Comparison of ENCODE assay signal across 9 cellular contexts in the genomic region with DNA sequence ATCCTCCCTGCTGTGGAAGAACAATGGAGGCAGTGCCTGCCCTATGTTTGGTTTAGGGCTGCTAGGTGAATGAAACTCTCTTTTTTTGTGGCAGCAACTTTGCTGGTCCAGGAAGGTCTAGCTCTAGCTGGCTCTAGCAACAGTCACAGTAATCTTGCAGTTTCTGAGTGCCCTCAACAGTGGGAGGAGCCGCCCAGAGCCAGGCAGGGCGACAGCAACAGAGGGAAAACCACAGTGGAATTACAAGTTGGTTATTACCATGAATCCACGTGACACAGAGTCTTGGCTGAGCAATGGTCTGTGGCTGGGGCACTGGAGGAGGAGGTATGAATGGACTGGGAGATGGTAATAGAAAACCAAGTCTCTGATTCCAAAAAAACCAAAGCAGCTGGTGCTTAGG. TPM values are rescaled to one million over a fixed set of nuclear protein-coding genes. Genes with fewer than 3 reads are reported as not detected.
DNase-seq lines count a peak whose midpoint lies in the region; ATAC-seq and TF ChIP-seq lines count a peak whose summit lies in the region.
"Had no signal": no experiment of that assay in that cellular context is flagged by ENCODE, and none has a peak within 500 bp of the region (broad histone marks: within the 10 kb centered on the region; RNA-seq: fewer than 3 reads in every experiment).

No MANE protein-coding gene starts in this region.

- peak; percentile 71 for DNase-seq in GM04504 (ENCODE audit: low read depth)
- peak; percentile 80 for DNase-seq in HK-2 (ENCODE audit: unreplicated experiment)
- DNase-seq in epithelial cell of proximal tubule (ENCODE audit: low read depth), result peak; percentile 67
- no peak for DNase-seq in iPS-NIHi7 (ENCODE audit: extremely low spot score)

- peak overlapping the region; percentile 80 for H3K27ac ChIP-seq in SU-DHL-6 (ENCODE audit: low read depth, low read length)

- H3K4me2 ChIP-seq in SU-DHL-6 (ENCODE audit: low read depth, low read length, poor library complexity, severe bottlenecking), result peak overlapping the region; percentile 40

- H3K4me1 Mint-ChIP-seq in nephron, result peaks cover 32% of the 10 kb centered on the region

- peaks cover 13% of the 10 kb centered on the region; the same call in 1 of the 2 replicates for H4K20me1 ChIP-seq in SU-DHL-6 (ENCODE audit: low read depth, low read length)

- no peak overlapping the region for H3K4me3 ChIP-seq in SU-DHL-6 (ENCODE audit: insufficient read depth, low read length, poor library complexity, severe bottlenecking)
- no peak overlapping the region for H3K4me3 ChIP-seq in epithelial cell of proximal tubule (ENCODE audit: low read depth, low read length)

- peaks cover 54% of the 10 kb centered on the region for H3K79me2 ChIP-seq in SU-DHL-6 (ENCODE audit: insufficient read depth, low read length)

- no peaks in the 10 kb centered on the region for H3K9me3 ChIP-seq in SU-DHL-6 (ENCODE audit: insufficient read depth, low read length)

- H3K9me3 Mint-ChIP-seq in nephron, result no peaks in the 10 kb centered on the region

- TF ChIP-seq CTCF in SU-DHL-6 (IDR thresholded peaks at IDR 0.05; ENCODE audit: insufficient read depth, low read length, poor library complexity, severe bottlenecking), result no peak
- no peak for TF ChIP-seq CTCF in epithelial cell of proximal tubule (conservative IDR thresholded peaks at IDR 0.05; ENCODE audit: low read depth, low read length)
- no peak for TF ChIP-seq CTCF in nephron (IDR thresholded peaks at IDR 0.05; ENCODE audit: unreplicated experiment in 3 of 3)

- H3K36me3 Mint-ChIP-seq in nephron (ENCODE audit: low read depth), result peaks cover 44% of the 10 kb centered on the region

- no peak overlapping the region for H2AFZ ChIP-seq in SU-DHL-6 (ENCODE audit: low read depth, low read length, severe bottlenecking)

- H3K27me3 Mint-ChIP-seq in nephron (ENCODE audit: low read depth), result no peaks in the 10 kb centered on the region

- H3K27me3 ChIP-seq in SU-DHL-6 (ENCODE audit: low read length), result no peaks in the 10 kb centered on the region

- ATAC-seq in HG02571 (IDR thresholded peaks at IDR 0.05; ENCODE audit: unreplicated experiment) (no peak), GM18520 (IDR thresholded peaks at IDR 0.05; ENCODE audit: unreplicated experiment) (no peak)

- peak overlapping the region; percentile 40 to 90 (median 88) for H3K27ac Mint-ChIP-seq in nephron

- H3K9me2 ChIP-seq in SU-DHL-6 (replicated peaks; ENCODE audit: insufficient read depth, low read length), result no peaks in the 10 kb centered on the region

- H3F3A ChIP-seq in SU-DHL-6 (ENCODE audit: insufficient read depth), result peaks cover 24% of the 10 kb centered on the region

- H3K36me3 ChIP-seq in SU-DHL-6 (ENCODE audit: low read length), result no peaks in the 10 kb centered on the region

- H3K4me3 Mint-ChIP-seq in nephron, result peak overlapping the region in 2 of 3 experiments; percentile 3 to 40

- H3K9ac ChIP-seq in SU-DHL-6 (ENCODE audit: low read length), result peak overlapping the region; percentile 29

RNA-seq across cellular contexts. Expression of gene HSPB9, which starts 10.3 kb away (rescaled TPM):
- total RNA-seq in epithelial cell of proximal tubule, result not detected in 2 replicates
- total RNA-seq: T-helper 2 cell treated with Interferon-gamma antibody and Interleukin-4, amounts not matched to agents 100 ng/mL and 5 ng/mL, for 36 hours had no signal

RNA-seq across cellular contexts. Expression of gene KAT2A, which starts 11.8 kb away (rescaled TPM):
- total RNA-seq in epithelial cell of proximal tubule, result 13.1 and 18.6 TPM in 2 replicates

RNA-seq across cellular contexts. Expression of gene DHX58, which starts 20.4 kb away (rescaled TPM):
- total RNA-seq in epithelial cell of proximal tubule, result 2.7 and 4.6 TPM in 2 replicates

RNA-seq across cellular contexts. Expression of gene RAB5C, which starts 21.8 kb away (rescaled TPM):
- total RNA-seq in epithelial cell of proximal tubule, result 89.4 and 150 TPM in 2 replicates

RNA-seq across cellular contexts. Expression of gene ZNF385C, which starts 34.7 kb away (rescaled TPM):
- 0.07 TPM in 1 of 2 replicates, not detected in the other for total RNA-seq in epithelial cell of proximal tubule
- total RNA-seq: T-helper 2 cell treated with Interferon-gamma antibody and Interleukin-4, amounts not matched to agents 100 ng/mL and 5 ng/mL, for 36 hours had no signal
